26 cellular contexts compared by ENCODE assay signal in genomic region chr18:44790860-44791259, GRCh38.
DNase-seq lines count a peak whose midpoint lies in the region; ATAC-seq and TF ChIP-seq lines count a peak whose summit lies in the region.
"Had no signal": no experiment of that assay in that cellular context is flagged by ENCODE, and none has a peak within 500 bp of the region (broad histone marks: within the 10 kb centered on the region; RNA-seq: fewer than 3 reads in every experiment).

No MANE protein-coding gene starts in this region.

- H3K4me1 Mint-ChIP-seq in endothelial cell (ENCODE audit: unreplicated experiment), result peaks cover 82% of the 10 kb centered on the region
- peaks cover 14% of the 10 kb centered on the region for H3K4me1 Mint-ChIP-seq in activated CD4-positive, alpha-beta T cell treated with anti-CD3 and anti-CD28 coated beads, Interleukin-2, amount 10 ng/mL, durations not matched to agents 24 days and 14 days
- H3K4me1 Mint-ChIP-seq in type B pancreatic cell (ENCODE audit: unreplicated experiment), result peaks cover 66% of the 10 kb centered on the region

- H2BK5ac ChIP-seq in trophoblast cell (ENCODE audit: low read depth, low read length, poor library complexity), result no peak overlapping the region

- H4K91ac ChIP-seq in trophoblast cell (ENCODE audit: low read depth, low read length), result peak overlapping the region; percentile 66

- H3K27ac ChIP-seq in right lobe of liver (peak overlapping the region in 1 of 3 donors; percentile 49), trophoblast cell (ENCODE audit: low read depth, low read length) (peak overlapping the region; percentile 17), thyroid gland (peak overlapping the region; percentile 51 to 91 (median 82))
- H3K27ac ChIP-seq: BLaER1, upper lobe of right lung had no signal

- peak overlapping the region; percentile 71 for H3K18ac ChIP-seq in trophoblast cell (ENCODE audit: low read length)

- peak overlapping the region; percentile 40 for H3K4ac ChIP-seq in trophoblast cell (ENCODE audit: low read depth, low read length)

- TF ChIP-seq POLR2A in right lobe of liver (IDR thresholded peaks at IDR 0.05), result no peak
- TF ChIP-seq POLR2A in thyroid gland (IDR thresholded peaks at IDR 0.05), result no peak

- H3K79me2 ChIP-seq in trophoblast cell (ENCODE audit: control insufficient read depth, insufficient read depth, low read length, poor library complexity), result peaks cover 5% of the 10 kb centered on the region

- H3K79me1 ChIP-seq in trophoblast cell (ENCODE audit: low read length), result peaks cover 28% of the 10 kb centered on the region

- TF ChIP-seq CTCF in endothelial cell (IDR thresholded peaks at IDR 0.05; ENCODE audit: unreplicated experiment) (no peak), right lobe of liver (IDR thresholded peaks at IDR 0.05) (no peak), thyroid gland (IDR thresholded peaks at IDR 0.05) (no peak), type B pancreatic cell (conservative IDR thresholded peaks at IDR 0.05) (no peak)

- H2BK120ac ChIP-seq in trophoblast cell (ENCODE audit: insufficient read depth, low read length, poor library complexity), result peak overlapping the region; percentile 83

- H3K23ac ChIP-seq in trophoblast cell (ENCODE audit: low read length), result no peak overlapping the region

- H3K36me3 ChIP-seq in right lobe of liver, result no peaks in the 10 kb centered on the region
- H3K36me3 ChIP-seq in trophoblast cell (ENCODE audit: control insufficient read depth in 1 of 2, insufficient read depth in 2 of 2, low read length in 2 of 2), result no peaks in the 10 kb centered on the region
- H3K36me3 ChIP-seq in thyroid gland, result no peaks in the 10 kb centered on the region
- H3K36me3 ChIP-seq: BLaER1, upper lobe of right lung had no signal

- peaks cover 7% of the 10 kb centered on the region for H3K27me3 Mint-ChIP-seq in endothelial cell (ENCODE audit: unreplicated experiment)
- H3K27me3 Mint-ChIP-seq in activated CD4-positive, alpha-beta T cell treated with anti-CD3 and anti-CD28 coated beads, Interleukin-2, amount 10 ng/mL, durations not matched to agents 24 days and 14 days, result peaks cover 14% of the 10 kb centered on the region
- H3K27me3 Mint-ChIP-seq in type B pancreatic cell, result no peaks in the 10 kb centered on the region
- H3K27me3 Mint-ChIP-seq: naive B cell had no signal

- H4K12ac ChIP-seq in trophoblast cell (ENCODE audit: low read depth, low read length), result no peak overlapping the region

- no peak overlapping the region for H3K4me3 ChIP-seq in right lobe of liver
- H3K4me3 ChIP-seq in trophoblast cell (ENCODE audit: low read depth, low read length), result no peak overlapping the region
- no peak overlapping the region for H3K4me3 ChIP-seq in thyroid gland (replicated peaks in 1 of 3)
- H3K4me3 ChIP-seq: BLaER1, upper lobe of right lung had no signal

- H2AFZ ChIP-seq in trophoblast cell (ENCODE audit: insufficient read depth, low read length, poor library complexity), result no peak overlapping the region

- H3K36me3 Mint-ChIP-seq in endothelial cell (ENCODE audit: low read depth, unreplicated experiment) (peaks cover 23% of the 10 kb centered on the region), type B pancreatic cell (peaks cover 22% of the 10 kb centered on the region)
- H3K36me3 Mint-ChIP-seq in activated CD4-positive, alpha-beta T cell treated with anti-CD3 and anti-CD28 coated beads, Interleukin-2, amount 10 ng/mL, durations not matched to agents 24 days and 14 days (ENCODE audit: low read depth), result peaks cover 3% of the 10 kb centered on the region

- H3K27me3 ChIP-seq in right lobe of liver (no peaks in the 10 kb centered on the region), trophoblast cell (ENCODE audit: insufficient read depth, low read length) (no peaks in the 10 kb centered on the region), thyroid gland (no peaks in the 10 kb centered on the region)
- H3K27me3 ChIP-seq: BLaER1, upper lobe of right lung had no signal

- H3K9me3 Mint-ChIP-seq in endothelial cell (ENCODE audit: unreplicated experiment), result no peaks in the 10 kb centered on the region
- no peaks in the 10 kb centered on the region for H3K9me3 Mint-ChIP-seq in activated CD4-positive, alpha-beta T cell treated with anti-CD3 and anti-CD28 coated beads, Interleukin-2, amount 10 ng/mL, durations not matched to agents 24 days and 14 days
- H3K9me3 Mint-ChIP-seq in type B pancreatic cell, result no peaks in the 10 kb centered on the region
- H3K9me3 Mint-ChIP-seq: activated T-helper 2 cell treated with anti-CD3 and anti-CD28 coated beads, Interferon-gamma antibody, Interleukin-2, Interleukin-4, amounts not matched to agents 10 μg/mL and 5 μg/mL and 100 μg/mL, durations not matched to agents 14 hours and 24 hours and 36 hours; naive B cell; T-helper 2 cell treated with Interferon-gamma antibody and Interleukin-4, amounts not matched to agents 5 μg/mL and 100 μg/mL, for 36 hours had no signal

- peak overlapping the region; percentile 91 for H2BK12ac ChIP-seq in trophoblast cell (ENCODE audit: low read length)

- ATAC-seq in right lobe of liver, result peak; percentile 50 to 80 (median 56)
- ATAC-seq: Panc1, upper lobe of right lung had no signal

- no peak overlapping the region for H3K4me2 ChIP-seq in trophoblast cell (ENCODE audit: low read length)
- H3K4me2 ChIP-seq: BLaER1 had no signal

- H3K4me1 ChIP-seq in right lobe of liver, result peaks cover 0 to 27% (median 9%) of the 10 kb centered on the region in 4 donors
- H3K4me1 ChIP-seq in trophoblast cell (ENCODE audit: control insufficient read depth in 1 of 2, insufficient read depth in 2 of 2, low read length in 2 of 2), result peaks cover 23 to 38% of the 10 kb centered on the region in 2 experiments
- peaks cover 47 to 55% of the 10 kb centered on the region in 2 donors for H3K4me1 ChIP-seq in thyroid gland

- intact Hi-C loops in right lobe of liver (cut with DNase I), result no loop called here
- intact Hi-C loops in thyroid gland (cut with DNase I), result no loop called here
- intact Hi-C loops in activated CD4-positive, alpha-beta T cell treated with anti-CD3 and anti-CD28 coated beads, Interleukin-2, amount 10 ng/mL, durations not matched to agents 24 days and 14 days (cut with micrococcal nuclease), result no loop called here

- no peaks in the 10 kb centered on the region for H3K9me3 ChIP-seq in right lobe of liver
- no peaks in the 10 kb centered on the region for H3K9me3 ChIP-seq in trophoblast cell (ENCODE audit: insufficient read depth, low read depth, low read length)
- no peaks in the 10 kb centered on the region for H3K9me3 ChIP-seq in thyroid gland
- H3K9me3 ChIP-seq: BLaER1, upper lobe of right lung had no signal

- no peak overlapping the region for H2AK5ac ChIP-seq in trophoblast cell (ENCODE audit: low read length)

- H3K4me3 Mint-ChIP-seq in endothelial cell (ENCODE audit: unreplicated experiment) (no peak overlapping the region), type B pancreatic cell (no peak overlapping the region)
- no peak overlapping the region for H3K4me3 Mint-ChIP-seq in activated CD4-positive, alpha-beta T cell treated with anti-CD3 and anti-CD28 coated beads, Interleukin-2, amount 10 ng/mL, durations not matched to agents 24 days and 14 days
- H3K4me3 Mint-ChIP-seq: naive B cell; stimulated activated naive CD8-positive, alpha-beta T cell treated with anti-CD3 and anti-CD28 coated beads, Interleukin-15, Interleukin-2, amounts not matched to agents 100 ng/mL and 50 ng/mL, for 24 hours; T-helper 2 cell treated with Interferon-gamma antibody and Interleukin-4, amounts not matched to agents 5 μg/mL and 100 μg/mL, for 36 hours had no signal

- peak overlapping the region; percentile 44 for H3K14ac ChIP-seq in trophoblast cell (ENCODE audit: low read length)

- DNase-seq in endothelial cell (ENCODE audit: low spot score), result no peak
- no peak for DNase-seq in right lobe of liver
- no peak for DNase-seq in trophoblast cell
- no peak for DNase-seq in thyroid gland
- DNase-seq in activated CD4-positive, alpha-beta T cell treated with anti-CD3 and anti-CD28 coated beads, Interleukin-2, amount 10 ng/mL, durations not matched to agents 24 days and 14 days, result no peak
- DNase-seq in type B pancreatic cell (ENCODE audit: extremely low spot score, unreplicated experiment), result no peak
- no peak for DNase-seq in DMS 273 treated with DMSO at 0.1 percent for 48 hours (lab: John Stamatoyannopoulos, UW)
- no peak for DNase-seq in NCI-H510A (lab: John Stamatoyannopoulos, UW)
- DNase-seq: activated CD4-positive, alpha-beta T cell treated with anti-CD3 and anti-CD28 coated beads for 4 hours; activated CD8-positive, alpha-beta memory T cell treated with anti-CD3 and anti-CD28 coated beads for 24 hours; activated naive CD4-positive, alpha-beta T cell treated with anti-CD3 and anti-CD28 coated beads, Interleukin-2, amount 50 U/mL, for 16 hours; activated T-cell treated with anti-CD3 and anti-CD28 coated beads for 4 hours; amniotic stem cell; HCEC 1CT; Karpas-422; naive B cell; NCI-H2029; NCI-H226; SHP77; stimulated activated CD4-positive, alpha-beta T cell treated with anti-CD3 and anti-CD28 coated beads, Interleukin-1b, Interleukin-23, amount 100 ng/mL, for 48 hours; upper lobe of right lung had no signal

- H4K8ac ChIP-seq in trophoblast cell (ENCODE audit: low read depth, low read length), result no peak overlapping the region

- 94% methylated on average over 2 of the region's 4 CpGs for WGBS in right lobe of liver (ENCODE audit: insufficient coverage, low coverage, low lambda C conversion rate, missing lambda C conversion rate)
- no CpG with 5 or more reads among the region's 4 CpGs for WGBS in trophoblast cell (ENCODE audit: extremely low coverage, insufficient coverage, insufficient read length)
- WGBS in thyroid gland, 2 donors, result 92 to 96% methylated on average over 4 of the region's 4 CpGs

- H3K27ac Mint-ChIP-seq in endothelial cell (ENCODE audit: unreplicated experiment) (peak overlapping the region; percentile 16), type B pancreatic cell (no peak overlapping the region)
- H3K27ac Mint-ChIP-seq in activated CD4-positive, alpha-beta T cell treated with anti-CD3 and anti-CD28 coated beads, Interleukin-2, amount 10 ng/mL, durations not matched to agents 24 days and 14 days, result no peak overlapping the region
- H3K27ac Mint-ChIP-seq: activated T-helper 2 cell treated with anti-CD3 and anti-CD28 coated beads, Interferon-gamma antibody, Interleukin-2, Interleukin-4, amounts not matched to agents 10 μg/mL and 5 μg/mL and 100 μg/mL, durations not matched to agents 14 hours and 24 hours and 36 hours; stimulated activated naive CD8-positive, alpha-beta T cell treated with anti-CD3 and anti-CD28 coated beads, Interleukin-15, Interleukin-2, amounts not matched to agents 100 ng/mL and 50 ng/mL, for 24 hours; T-helper 2 cell treated with Interferon-gamma antibody and Interleukin-4, amounts not matched to agents 5 μg/mL and 100 μg/mL, for 36 hours had no signal

- H3K9ac ChIP-seq in trophoblast cell (ENCODE audit: low read length), result no peak overlapping the region
- H3K9ac ChIP-seq: BLaER1 had no signal
